ENCODE assay signal across 9 cellular contexts in the genomic region with DNA sequence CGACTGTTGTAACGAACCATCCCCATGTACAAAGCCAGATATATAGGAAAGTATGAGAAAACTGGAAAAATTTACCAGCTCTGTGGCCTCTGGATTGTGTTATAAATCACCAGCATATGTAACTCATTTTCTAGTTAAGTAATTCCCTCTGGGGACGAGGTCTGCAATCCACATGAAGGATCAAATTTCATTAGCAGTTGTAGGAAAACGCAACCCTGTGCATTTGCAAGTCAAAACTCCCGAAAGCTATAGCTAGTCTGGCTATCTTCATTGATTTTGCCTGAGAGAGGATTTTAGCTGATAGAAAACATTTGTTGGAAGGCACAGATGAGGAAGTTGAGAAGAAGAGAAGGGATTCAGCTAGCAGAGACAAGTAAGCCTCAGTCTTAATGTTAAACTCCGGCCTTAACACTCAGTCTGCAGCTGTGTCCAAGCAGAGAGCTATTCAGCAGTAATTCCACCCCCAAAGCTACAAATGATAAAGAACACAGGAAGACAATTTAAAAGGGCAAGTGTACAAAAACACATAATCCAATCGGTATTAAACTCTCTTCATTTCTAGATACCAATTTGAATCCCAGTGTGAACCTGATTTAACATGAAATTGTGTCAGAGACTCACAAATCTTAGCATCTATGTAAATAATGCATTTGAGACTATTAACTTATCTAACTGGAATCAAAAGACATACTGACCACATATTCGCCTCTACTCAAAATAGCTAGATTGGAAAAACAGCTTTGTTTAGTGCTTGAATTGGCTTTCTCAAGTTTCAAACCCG. TPM values are rescaled to one million over a fixed set of nuclear protein-coding genes. Genes with fewer than 3 reads are reported as not detected.
DNase-seq lines count a peak whose midpoint lies in the region; ATAC-seq, FAIRE-seq and TF ChIP-seq lines count a peak whose summit lies in the region.
"Had no signal": no experiment of that assay in that cellular context is flagged by ENCODE, and none has a peak within 500 bp of the region (broad histone marks: within the 10 kb centered on the region; RNA-seq: fewer than 3 reads in every experiment).

No MANE protein-coding gene starts in this region.

- H3K4me1 ChIP-seq in fibroblast of lung (ENCODE audit: control insufficient read depth, extremely low read depth, insufficient read depth, low read length) = peaks cover 3% of the 10 kb centered on the region
- H3K4me1 ChIP-seq in trophoblast cell (ENCODE audit: control insufficient read depth in 1 of 2, insufficient read depth in 2 of 2, low read length in 2 of 2) = peaks cover 9 to 14% of the 10 kb centered on the region in 2 experiments

- H3K9ac ChIP-seq in fibroblast of lung (ENCODE audit: insufficient read depth, low read length) (peak overlapping the region; percentile 86), trophoblast cell (ENCODE audit: low read length) (peak overlapping the region; percentile 86)

- no peak overlapping the region for H4K12ac ChIP-seq in trophoblast cell (ENCODE audit: low read depth, low read length)

- H3K4ac ChIP-seq in trophoblast cell (ENCODE audit: low read depth, low read length) = peak overlapping the region; percentile 58

- no peak overlapping the region for H2AK5ac ChIP-seq in trophoblast cell (ENCODE audit: low read length)

- H4K20me1 ChIP-seq in fibroblast of lung (ENCODE audit: control insufficient read depth, extremely low read depth, insufficient read depth, low read length) = peaks cover 3% of the 10 kb centered on the region

- no peak overlapping the region for H4K8ac ChIP-seq in trophoblast cell (ENCODE audit: low read depth, low read length)

- H3K4me2 ChIP-seq in fibroblast of lung (ENCODE audit: extremely low read depth, insufficient read depth, low read length) (peak overlapping the region; percentile 33), trophoblast cell (ENCODE audit: low read length) (peak overlapping the region; percentile 60)

- peak overlapping the region; percentile 72 for H2BK5ac ChIP-seq in trophoblast cell (ENCODE audit: low read depth, low read length, poor library complexity)

- no CpG with 5 or more reads among the region's 9 CpGs for WGBS in trophoblast cell (ENCODE audit: extremely low coverage, insufficient coverage, insufficient read length)

- no peak overlapping the region for H3K18ac ChIP-seq in trophoblast cell (ENCODE audit: low read length)

- H3K27ac ChIP-seq in fibroblast of lung (ENCODE audit: insufficient read depth, low read length) (peak overlapping the region; percentile 98), trophoblast cell (ENCODE audit: low read depth, low read length) (peak overlapping the region; percentile 85)

- H2BK12ac ChIP-seq in trophoblast cell (ENCODE audit: low read length) = no peak overlapping the region

- DNase-seq in DMS 273 (lab: John Stamatoyannopoulos, UW; ENCODE audit: unreplicated experiment) (peak; percentile 88), fibroblast of lung (ENCODE audit: low read depth in 2 of 2) (peak; percentile 84 to 96), trophoblast cell (peak; percentile 31 to 74), LoVo (ENCODE audit: low spot score) (no peak), D721Med (ENCODE audit: insufficient read length, low spot score) (no peak)

- peak overlapping the region; percentile 56 for H3K14ac ChIP-seq in trophoblast cell (ENCODE audit: low read length)

- H3K9me3 ChIP-seq in fibroblast of lung (ENCODE audit: control insufficient read depth, insufficient read depth, low read depth, low read length) = no peaks in the 10 kb centered on the region
- no peaks in the 10 kb centered on the region for H3K9me3 ChIP-seq in trophoblast cell (ENCODE audit: insufficient read depth, low read depth, low read length)

- no peak overlapping the region for H2BK120ac ChIP-seq in trophoblast cell (ENCODE audit: insufficient read depth, low read length, poor library complexity)

- no peak overlapping the region for H3K23ac ChIP-seq in trophoblast cell (ENCODE audit: low read length)

- peaks cover 53% of the 10 kb centered on the region for H3K79me2 ChIP-seq in fibroblast of lung (ENCODE audit: control insufficient read depth, insufficient read depth, low read length)
- peaks cover 29% of the 10 kb centered on the region for H3K79me2 ChIP-seq in trophoblast cell (ENCODE audit: control insufficient read depth, insufficient read depth, low read length, poor library complexity)

- no peak for FAIRE-seq in D721Med (lab: Jason Lieb, UNC)
- FAIRE-seq: TTC549 had no signal

- H3K4me3 ChIP-seq in fibroblast of lung (replicated peaks in 1 of 4; ENCODE audit: control extremely low read depth in 1 of 4, insufficient read depth in 1 of 4, low read depth in 3 of 4, low read length in 4 of 4) (peak overlapping the region; percentile 62 to 99 (median 82)), trophoblast cell (ENCODE audit: low read depth, low read length) (peak overlapping the region; percentile 65)

- H3K36me3 ChIP-seq in fibroblast of lung (ENCODE audit: control insufficient read depth, insufficient read depth, low read length) = no peaks in the 10 kb centered on the region
- peaks cover 12 to 13% of the 10 kb centered on the region in 2 experiments for H3K36me3 ChIP-seq in trophoblast cell (ENCODE audit: control insufficient read depth in 1 of 2, insufficient read depth in 2 of 2, low read length in 2 of 2)

- TF ChIP-seq CTCF in fibroblast of lung (conservative IDR thresholded peaks at IDR 0.05 in 1 of 2, IDR thresholded peaks at IDR 0.05 in 1 of 2; ENCODE audit: low read depth in 1 of 2, low read length in 2 of 2) (no peak), D721Med (IDR thresholded peaks at IDR 0.05; ENCODE audit: insufficient read depth, missing control alignments) (no peak)

- H3K27me3 ChIP-seq in fibroblast of lung (ENCODE audit: control insufficient read depth, insufficient read depth, low read length) = no peaks in the 10 kb centered on the region
- H3K27me3 ChIP-seq in trophoblast cell (ENCODE audit: insufficient read depth, low read length) = no peaks in the 10 kb centered on the region

- ATAC-seq in HG02885 (IDR thresholded peaks at IDR 0.05; ENCODE audit: poor library complexity, unreplicated experiment) = peak; percentile 39
- no peak for ATAC-seq in HG02973 (IDR thresholded peaks at IDR 0.05; ENCODE audit: unreplicated experiment)

- H3K79me1 ChIP-seq in trophoblast cell (ENCODE audit: low read length) = peaks cover 19% of the 10 kb centered on the region

- H4K91ac ChIP-seq in trophoblast cell (ENCODE audit: low read depth, low read length) = no peak overlapping the region

- H2AFZ ChIP-seq in fibroblast of lung (ENCODE audit: low read length) = no peak overlapping the region
- H2AFZ ChIP-seq in trophoblast cell (ENCODE audit: insufficient read depth, low read length, poor library complexity) = no peak overlapping the region

TF ChIP-seq in PFSK-1, 5 proteins besides CTCF, POLR2A, EP300 and RAD21:
- TF ChIP-seq FOXP2 (optimal IDR thresholded peaks at IDR 0.05; ENCODE audit: borderline replicate concordance, extremely low read depth, extremely low read length, insufficient read depth) = no peak
- TF ChIP-seq, protein P1, sequence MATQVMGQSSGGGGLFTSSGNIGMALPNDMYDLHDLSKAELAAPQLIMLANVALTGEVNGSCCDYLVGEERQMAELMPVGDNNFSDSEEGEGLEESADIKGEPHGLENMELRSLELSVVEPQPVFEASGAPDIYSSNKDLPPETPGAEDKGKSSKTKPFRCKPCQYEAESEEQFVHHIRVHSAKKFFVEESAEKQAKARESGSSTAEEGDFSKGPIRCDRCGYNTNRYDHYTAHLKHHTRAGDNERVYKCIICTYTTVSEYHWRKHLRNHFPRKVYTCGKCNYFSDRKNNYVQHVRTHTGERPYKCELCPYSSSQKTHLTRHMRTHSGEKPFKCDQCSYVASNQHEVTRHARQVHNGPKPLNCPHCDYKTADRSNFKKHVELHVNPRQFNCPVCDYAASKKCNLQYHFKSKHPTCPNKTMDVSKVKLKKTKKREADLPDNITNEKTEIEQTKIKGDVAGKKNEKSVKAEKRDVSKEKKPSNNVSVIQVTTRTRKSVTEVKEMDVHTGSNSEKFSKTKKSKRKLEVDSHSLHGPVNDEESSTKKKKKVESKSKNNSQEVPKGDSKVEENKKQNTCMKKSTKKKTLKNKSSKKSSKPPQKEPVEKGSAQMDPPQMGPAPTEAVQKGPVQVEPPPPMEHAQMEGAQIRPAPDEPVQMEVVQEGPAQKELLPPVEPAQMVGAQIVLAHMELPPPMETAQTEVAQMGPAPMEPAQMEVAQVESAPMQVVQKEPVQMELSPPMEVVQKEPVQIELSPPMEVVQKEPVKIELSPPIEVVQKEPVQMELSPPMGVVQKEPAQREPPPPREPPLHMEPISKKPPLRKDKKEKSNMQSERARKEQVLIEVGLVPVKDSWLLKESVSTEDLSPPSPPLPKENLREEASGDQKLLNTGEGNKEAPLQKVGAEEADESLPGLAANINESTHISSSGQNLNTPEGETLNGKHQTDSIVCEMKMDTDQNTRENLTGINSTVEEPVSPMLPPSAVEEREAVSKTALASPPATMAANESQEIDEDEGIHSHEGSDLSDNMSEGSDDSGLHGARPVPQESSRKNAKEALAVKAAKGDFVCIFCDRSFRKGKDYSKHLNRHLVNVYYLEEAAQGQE (IDR thresholded peaks at IDR 0.05; ENCODE audit: insufficient read depth in 1 of 2, low read depth in 2 of 2, low read length in 2 of 2) = no peak
- TF ChIP-seq POLR2AphosphoS5 (IDR thresholded peaks at IDR 0.05; ENCODE audit: low read depth, low read length) = peak; percentile 77
- peak; percentile 48; the same call in 1 of the 2 replicates for TF ChIP-seq TAF1 (IDR thresholded peaks at IDR 0.05; ENCODE audit: borderline replicate concordance, insufficient read depth, low read length)
- peak; percentile 44; the same call in 1 of the 2 replicates for TF ChIP-seq SIN3A (IDR thresholded peaks at IDR 0.05; ENCODE audit: borderline replicate concordance, insufficient read depth, low read length)

RNA-seq across cellular contexts. Expression of a gene that starts 54.2 kb away (rescaled TPM):
- 22.8 TPM for polyA plus RNA-seq in PFSK-1 (2012; ENCODE audit: insufficient read length, low read depth)
- total RNA-seq in fibroblast of lung = 36.7 and 51.0 TPM in 2 replicates
- 70.3 and 74.4 TPM in 2 replicates for polyA plus RNA-seq in fibroblast of lung
- 37.4 and 40.6 TPM in 2 replicates for polyA plus RNA-seq in fibroblast of lung (2012)
- 94.5 and 106 TPM in 2 replicates for polyA minus RNA-seq in fibroblast of lung (ENCODE audit: low replicate concordance)
- polyA plus RNA-seq in trophoblast cell (2013) = 35.0 and 37.2 TPM in 2 replicates

Comparison
In these comparisons a context has a peak if more than half of its experiments do, and no peak if none do; other contexts are left out.
1. DNase-seq: peak in DMS 273 (single experiment), fibroblast of lung (2 of 2) and trophoblast cell (2 of 2); none in LoVo (single experiment) and D721Med (single experiment).